Comparison of ENCODE assay signal across 1 cellular context in the genomic region with DNA sequence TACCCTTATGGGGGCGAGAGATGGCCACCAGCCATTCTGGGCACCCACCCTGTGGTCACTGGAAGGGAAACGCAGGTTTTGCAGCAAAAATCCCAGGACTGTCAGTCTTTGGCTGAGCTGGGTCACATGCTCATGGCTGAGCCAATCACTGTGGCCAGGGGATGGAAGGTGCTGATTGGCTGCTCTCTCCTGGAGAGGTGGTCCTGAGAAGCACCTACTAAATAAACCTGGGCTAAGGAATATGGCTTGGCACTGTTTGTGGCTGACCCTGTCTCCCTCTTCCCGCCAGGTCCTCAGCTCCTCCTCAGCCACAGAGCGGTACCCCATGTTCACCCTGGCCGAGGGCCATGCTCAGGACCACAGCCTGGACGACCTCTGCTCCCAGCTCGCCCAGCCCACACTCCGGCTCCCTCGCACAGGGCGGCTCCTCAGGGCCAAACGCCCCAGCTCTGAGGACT.
TF ChIP-seq lines count a peak whose summit lies in the region.

No MANE protein-coding gene starts in this region.

TF ChIP-seq in GM23338, 12 proteins besides CTCF, POLR2A, EP300 and RAD21 (continued from another document):
- TF ChIP-seq, protein P1, sequence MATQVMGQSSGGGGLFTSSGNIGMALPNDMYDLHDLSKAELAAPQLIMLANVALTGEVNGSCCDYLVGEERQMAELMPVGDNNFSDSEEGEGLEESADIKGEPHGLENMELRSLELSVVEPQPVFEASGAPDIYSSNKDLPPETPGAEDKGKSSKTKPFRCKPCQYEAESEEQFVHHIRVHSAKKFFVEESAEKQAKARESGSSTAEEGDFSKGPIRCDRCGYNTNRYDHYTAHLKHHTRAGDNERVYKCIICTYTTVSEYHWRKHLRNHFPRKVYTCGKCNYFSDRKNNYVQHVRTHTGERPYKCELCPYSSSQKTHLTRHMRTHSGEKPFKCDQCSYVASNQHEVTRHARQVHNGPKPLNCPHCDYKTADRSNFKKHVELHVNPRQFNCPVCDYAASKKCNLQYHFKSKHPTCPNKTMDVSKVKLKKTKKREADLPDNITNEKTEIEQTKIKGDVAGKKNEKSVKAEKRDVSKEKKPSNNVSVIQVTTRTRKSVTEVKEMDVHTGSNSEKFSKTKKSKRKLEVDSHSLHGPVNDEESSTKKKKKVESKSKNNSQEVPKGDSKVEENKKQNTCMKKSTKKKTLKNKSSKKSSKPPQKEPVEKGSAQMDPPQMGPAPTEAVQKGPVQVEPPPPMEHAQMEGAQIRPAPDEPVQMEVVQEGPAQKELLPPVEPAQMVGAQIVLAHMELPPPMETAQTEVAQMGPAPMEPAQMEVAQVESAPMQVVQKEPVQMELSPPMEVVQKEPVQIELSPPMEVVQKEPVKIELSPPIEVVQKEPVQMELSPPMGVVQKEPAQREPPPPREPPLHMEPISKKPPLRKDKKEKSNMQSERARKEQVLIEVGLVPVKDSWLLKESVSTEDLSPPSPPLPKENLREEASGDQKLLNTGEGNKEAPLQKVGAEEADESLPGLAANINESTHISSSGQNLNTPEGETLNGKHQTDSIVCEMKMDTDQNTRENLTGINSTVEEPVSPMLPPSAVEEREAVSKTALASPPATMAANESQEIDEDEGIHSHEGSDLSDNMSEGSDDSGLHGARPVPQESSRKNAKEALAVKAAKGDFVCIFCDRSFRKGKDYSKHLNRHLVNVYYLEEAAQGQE (IDR thresholded peaks at IDR 0.05; ENCODE audit: unreplicated experiment): no peak
- TF ChIP-seq NANOG (IDR thresholded peaks at IDR 0.05; ENCODE audit: borderline replicate concordance) (no peak), STAT1 (IDR thresholded peaks at IDR 0.05; ENCODE audit: unreplicated experiment) (no peak), JUNB (IDR thresholded peaks at IDR 0.05; ENCODE audit: unreplicated experiment) (no peak)
